12 cellular contexts compared by ENCODE assay signal in genomic region chr1:230957580-230957989, GRCh38. TPM values are rescaled to one million over a fixed set of nuclear protein-coding genes. Genes with fewer than 3 reads are reported as not detected.
DNase-seq lines count a peak whose midpoint lies in the region; ATAC-seq lines count a peak whose summit lies in the region.
"Had no signal": no experiment of that assay in that cellular context is flagged by ENCODE, and none has a peak within 500 bp of the region (broad histone marks: within the 10 kb centered on the region; RNA-seq: fewer than 3 reads in every experiment).

No MANE protein-coding gene starts in this region.

- peaks cover 15% of the 10 kb centered on the region for H3K4me1 Mint-ChIP-seq in activated CD4-positive, alpha-beta T cell treated with anti-CD3 and anti-CD28 coated beads for 36 hours

- no peak for DNase-seq in activated CD4-positive, alpha-beta T cell treated with anti-CD3 and anti-CD28 coated beads for 36 hours
- DNase-seq in activated CD4-positive, alpha-beta T cell treated with anti-CD3 and anti-CD28 coated beads, Interleukin-2, amount 50 U/mL, for 48 hours, result no peak
- DNase-seq in cerebellar nuclear complex (lab: John Stamatoyannopoulos, UW) (no peak), SK-N-DZ (ENCODE audit: low spot score) (no peak)
- no peak for DNase-seq in activated T-cell treated with anti-CD3 and anti-CD28 coated beads, Interleukin-2, amount 50 U/mL, for 48 hours
- DNase-seq: activated CD4-positive, CD25-positive, alpha-beta regulatory T cell treated with anti-CD3 and anti-CD28 coated beads, Interleukin-2, amount 50 U/mL, for 72 hours; central memory CD4-positive, alpha-beta T cell; DMS 273 treated with DMSO at 0.1 percent for 48 hours; NCI-H1417 had no signal

- peak; percentile 19 for ATAC-seq in activated CD4-positive, alpha-beta T cell treated with anti-CD3 and anti-CD28 coated beads for 36 hours
- ATAC-seq in HG02610 (IDR thresholded peaks at IDR 0.05; ENCODE audit: unreplicated experiment) (peak; percentile 84), HG03432 (IDR thresholded peaks at IDR 0.05; ENCODE audit: unreplicated experiment) (peak; percentile 79), HG03039 (IDR thresholded peaks at IDR 0.05; ENCODE audit: unreplicated experiment) (no peak)

- H3K27me3 Mint-ChIP-seq in activated CD4-positive, alpha-beta T cell treated with anti-CD3 and anti-CD28 coated beads for 36 hours, result no peaks in the 10 kb centered on the region

- no peak overlapping the region for H3K27ac Mint-ChIP-seq in activated CD4-positive, alpha-beta T cell treated with anti-CD3 and anti-CD28 coated beads for 36 hours

- no peaks in the 10 kb centered on the region for H3K9me3 Mint-ChIP-seq in activated CD4-positive, alpha-beta T cell treated with anti-CD3 and anti-CD28 coated beads for 36 hours (ENCODE audit: low read depth)

- POLR2A ChIA-PET in activated CD4-positive, alpha-beta T cell treated with anti-CD3 and anti-CD28 coated beads for 36 hours (lab: Charles Lee), result no interaction called here

- CTCF ChIA-PET in activated CD4-positive, alpha-beta T cell treated with anti-CD3 and anti-CD28 coated beads for 36 hours (lab: Charles Lee), result interaction anchor here (0.6 kb wide), 1 partner anchor 64 kb away, joined by 3 read pairs; no protein-coding TSS in a partner anchor

- peaks cover 26% of the 10 kb centered on the region for H3K36me3 Mint-ChIP-seq in activated CD4-positive, alpha-beta T cell treated with anti-CD3 and anti-CD28 coated beads for 36 hours (ENCODE audit: low read depth)

- intact Hi-C loops in activated CD4-positive, alpha-beta T cell treated with anti-CD3 and anti-CD28 coated beads for 36 hours (cut with DNase I, micrococcal nuclease), result no loop called here

- no peak overlapping the region for H3K4me3 Mint-ChIP-seq in activated CD4-positive, alpha-beta T cell treated with anti-CD3 and anti-CD28 coated beads for 36 hours

RNA-seq across cellular contexts. Expression of gene TTC13, which starts 21.1 kb away (rescaled TPM):
- 10 to 100 TPM; 13.6 to 16.2 TPM for total RNA-seq in activated CD4-positive, alpha-beta T cell treated with anti-CD3 and anti-CD28 coated beads for 36 hours
- 8.6 and 12.2 TPM in 2 replicates for polyA plus RNA-seq in SK-N-DZ (2014; cell fraction: cytosol; rRNA removed)
- 34.3 and 64.0 TPM in 2 replicates for polyA plus RNA-seq in SK-N-DZ (2014; cell fraction: nucleus; rRNA removed)

RNA-seq across cellular contexts. Expression of gene ARV1, which starts 21.3 kb away (rescaled TPM):
- total RNA-seq in activated CD4-positive, alpha-beta T cell treated with anti-CD3 and anti-CD28 coated beads for 36 hours, result 10 to 100 TPM; 16.2 to 16.9 TPM
- 21.5 and 22.3 TPM in 2 replicates for polyA plus RNA-seq in SK-N-DZ (2014; cell fraction: cytosol; rRNA removed)
- polyA plus RNA-seq in SK-N-DZ (2014; cell fraction: nucleus; rRNA removed), result 15.4 TPM in 2 replicates
